19 cellular contexts compared by ENCODE assay signal in genomic region chr14:93061380-93062012, GRCh38. TPM values are rescaled to one million over a fixed set of nuclear protein-coding genes. Genes with fewer than 3 reads are reported as not detected.
DNase-seq lines count a peak whose midpoint lies in the region; ATAC-seq, FAIRE-seq and TF ChIP-seq lines count a peak whose summit lies in the region.
"Had no signal": no experiment of that assay in that cellular context is flagged by ENCODE, and none has a peak within 500 bp of the region (broad histone marks: within the 10 kb centered on the region; RNA-seq: fewer than 3 reads in every experiment).

No MANE protein-coding gene starts in this region.

- H3K4me3 ChIP-seq in thyroid gland (replicated peaks in 1 of 3), result no peak overlapping the region
- H3K4me3 ChIP-seq: ascending aorta, heart right ventricle, Peyer's patch, testis had no signal

- intact Hi-C loops in thyroid gland (cut with DNase I), result no loop called here

- no peaks in the 10 kb centered on the region for H3K27me3 Mint-ChIP-seq in activated CD8-positive, alpha-beta memory T cell treated with anti-CD3 and anti-CD28 coated beads, Interleukin-2, amount 10 ng/mL, durations not matched to agents 7 days and 5 days
- H3K27me3 Mint-ChIP-seq in T-helper 17 cell (no peaks in the 10 kb centered on the region), glutamatergic neuron (ENCODE audit: unreplicated experiment) (peaks cover 12% of the 10 kb centered on the region)
- H3K27me3 Mint-ChIP-seq: activated CD4-positive, alpha-beta memory T cell treated with anti-CD3 and anti-CD28 coated beads for 36 hours had no signal

- H3K9me3 ChIP-seq in T-helper 17 cell (ENCODE audit: control insufficient read depth, low read length, poor library complexity, severe bottlenecking) (no peaks in the 10 kb centered on the region), thyroid gland (no peaks in the 10 kb centered on the region)
- H3K9me3 ChIP-seq: ascending aorta, heart right ventricle, Peyer's patch, testis had no signal

- no peak for FAIRE-seq in urothelium cell line (lab: Jason Lieb, UNC)
- FAIRE-seq: keratinocyte had no signal

- peak overlapping the region; percentile 63 to 76 (median 69) for H3K27ac ChIP-seq in thyroid gland
- H3K27ac ChIP-seq: 22Rv1, ascending aorta, testis had no signal

- H3K27me3 ChIP-seq in thyroid gland, result no peaks in the 10 kb centered on the region
- H3K27me3 ChIP-seq: ascending aorta, heart right ventricle, Peyer's patch, testis had no signal

- 84 to 88% methylated on average over 4 of the region's 4 CpGs for WGBS in thyroid gland, 2 donors

- peak overlapping the region; percentile 58 for H3K27ac Mint-ChIP-seq in activated CD8-positive, alpha-beta memory T cell treated with anti-CD3 and anti-CD28 coated beads, Interleukin-2, amount 10 ng/mL, durations not matched to agents 7 days and 5 days
- H3K27ac Mint-ChIP-seq in T-helper 17 cell (peak overlapping the region; percentile 27), glutamatergic neuron (ENCODE audit: unreplicated experiment) (peak overlapping the region; percentile 9)
- H3K27ac Mint-ChIP-seq: activated CD4-positive, alpha-beta memory T cell treated with anti-CD3 and anti-CD28 coated beads for 36 hours had no signal

- no peak overlapping the region for H3K4me3 Mint-ChIP-seq in activated CD8-positive, alpha-beta memory T cell treated with anti-CD3 and anti-CD28 coated beads, Interleukin-2, amount 10 ng/mL, durations not matched to agents 7 days and 5 days
- H3K4me3 Mint-ChIP-seq in T-helper 17 cell, result no peak overlapping the region
- H3K4me3 Mint-ChIP-seq in glutamatergic neuron (ENCODE audit: unreplicated experiment), result no peak overlapping the region
- H3K4me3 Mint-ChIP-seq: activated CD4-positive, alpha-beta memory T cell treated with anti-CD3 and anti-CD28 coated beads for 36 hours had no signal

- TF ChIP-seq POLR2A in thyroid gland (IDR thresholded peaks at IDR 0.05), result no peak

- H3K36me3 ChIP-seq in thyroid gland, result no peaks in the 10 kb centered on the region
- H3K36me3 ChIP-seq: ascending aorta, Peyer's patch had no signal

- DNase-seq in activated CD8-positive, alpha-beta memory T cell treated with anti-CD3 and anti-CD28 coated beads, Interleukin-2, amount 10 ng/mL, durations not matched to agents 7 days and 5 days, result no peak
- DNase-seq in activated CD8-positive, alpha-beta memory T cell treated with anti-CD3 and anti-CD28 coated beads for 24 hours, result no peak
- DNase-seq in T-helper 17 cell (no peak), glutamatergic neuron (no peak), thyroid gland (no peak), urothelium cell line (ENCODE audit: low spot score) (no peak), DMS153 (lab: John Stamatoyannopoulos, UW) (no peak)
- DNase-seq in NK-92 treated with Interleukin-12 subunit alpha and Interleukin-12 subunit beta, amount 100 ng/mL, for 24 hours (lab: John Stamatoyannopoulos, UW), result no peak
- DNase-seq: activated CD4-positive, alpha-beta memory T cell treated with anti-CD3 and anti-CD28 coated beads for 36 hours; dermis blood vessel endothelial cell; heart right ventricle; NCI-H1417 treated with DMSO at 0.1 percent for 48 hours; NCI-H82; Peyer's patch; stimulated activated CD4-positive, alpha-beta T cell treated with anti-CD3 and anti-CD28 coated beads, Interleukin-2, amount 100 ng/mL, for 24 hours; testis had no signal

- TF ChIP-seq CTCF in glutamatergic neuron (IDR thresholded peaks at IDR 0.05; ENCODE audit: partially characterized antibody, unreplicated experiment) (no peak), thyroid gland (IDR thresholded peaks at IDR 0.05) (no peak)

- CTCF ChIA-PET in activated CD8-positive, alpha-beta memory T cell treated with anti-CD3 and anti-CD28 coated beads, Interleukin-2, amount 10 ng/mL, durations not matched to agents 7 days and 5 days (lab: Charles Lee), result interaction anchor here (1.1 to 1.7 kb wide), 4 partner anchors 10 to 53 kb away, joined by 3 to 17 read pairs (median 6); no protein-coding TSS in a partner anchor

- H3K9me3 Mint-ChIP-seq in activated CD8-positive, alpha-beta memory T cell treated with anti-CD3 and anti-CD28 coated beads, Interleukin-2, amount 10 ng/mL, durations not matched to agents 7 days and 5 days (ENCODE audit: low read depth), result no peaks in the 10 kb centered on the region
- H3K9me3 Mint-ChIP-seq in glutamatergic neuron (ENCODE audit: unreplicated experiment), result peaks cover 8% of the 10 kb centered on the region
- H3K9me3 Mint-ChIP-seq: activated CD4-positive, alpha-beta memory T cell treated with anti-CD3 and anti-CD28 coated beads for 36 hours had no signal

- no peak for ATAC-seq in activated CD8-positive, alpha-beta memory T cell treated with anti-CD3 and anti-CD28 coated beads, Interleukin-2, amount 10 ng/mL, durations not matched to agents 7 days and 5 days
- no peak for ATAC-seq in T-helper 17 cell
- ATAC-seq: heart right ventricle had no signal

- H3K4me1 ChIP-seq in thyroid gland, result peaks cover 35 to 80% of the 10 kb centered on the region in 2 donors

- H3K36me3 Mint-ChIP-seq in activated CD8-positive, alpha-beta memory T cell treated with anti-CD3 and anti-CD28 coated beads, Interleukin-2, amount 10 ng/mL, durations not matched to agents 7 days and 5 days, result peaks cover 8% of the 10 kb centered on the region
- H3K36me3 Mint-ChIP-seq in T-helper 17 cell (ENCODE audit: low read depth), result no peaks in the 10 kb centered on the region
- no peaks in the 10 kb centered on the region for H3K36me3 Mint-ChIP-seq in glutamatergic neuron (ENCODE audit: unreplicated experiment)
- H3K36me3 Mint-ChIP-seq: activated CD4-positive, alpha-beta memory T cell treated with anti-CD3 and anti-CD28 coated beads for 36 hours had no signal

- H3K4me1 Mint-ChIP-seq in activated CD8-positive, alpha-beta memory T cell treated with anti-CD3 and anti-CD28 coated beads, Interleukin-2, amount 10 ng/mL, durations not matched to agents 7 days and 5 days, result peaks cover 65% of the 10 kb centered on the region
- H3K4me1 Mint-ChIP-seq in T-helper 17 cell (peaks cover 27% of the 10 kb centered on the region), glutamatergic neuron (ENCODE audit: low read depth, unreplicated experiment) (peaks cover 26% of the 10 kb centered on the region)

RNA-seq across cellular contexts. Expression of gene ITPK1, which starts 54.2 kb away (rescaled TPM):
- 100 to 1,000 TPM in 1 of 2 experiments, 10 to 100 TPM in 1; 96.1 to 103 TPM for total RNA-seq in activated CD8-positive, alpha-beta memory T cell treated with anti-CD3 and anti-CD28 coated beads, Interleukin-2, amount 10 ng/mL, durations not matched to agents 7 days and 5 days
- total RNA-seq in T-helper 17 cell (10 to 100 TPM; 29.4 to 36.1 TPM), glutamatergic neuron (ENCODE audit: unreplicated experiment) (132 TPM), thyroid gland (10 to 100 TPM; 43.9 to 56.1 (median 44.5) TPM)
